Comparison of ENCODE assay signal across 20 cellular contexts in genomic region chr14:54475187-54475881, GRCh38. TPM values are rescaled to one million over a fixed set of nuclear protein-coding genes. Genes with fewer than 3 reads are reported as not detected.
DNase-seq lines count a peak whose midpoint lies in the region; ATAC-seq, FAIRE-seq and TF ChIP-seq lines count a peak whose summit lies in the region.
"Had no signal": no experiment of that assay in that cellular context is flagged by ENCODE, and none has a peak within 500 bp of the region (broad histone marks: within the 10 kb centered on the region; RNA-seq: fewer than 3 reads in every experiment).

No MANE protein-coding gene starts in this region.

- no peak for DNase-seq in HepG2 (ENCODE audit: low spot score)
- no peak for DNase-seq in right lobe of liver
- peak; percentile 49 for DNase-seq in amniotic epithelial cell (ENCODE audit: low read depth)
- peak; percentile 47 for DNase-seq in fibroblast of villous mesenchyme (ENCODE audit: low read depth)
- DNase-seq in T-helper 1 cell, result no peak
- no peak for DNase-seq in DMS79 treated with DMSO at 0.1 percent for 48 hours (lab: John Stamatoyannopoulos, UW)
- DNase-seq: activated CD4-positive, alpha-beta T cell treated with anti-CD3 and anti-CD28 coated beads for 4 hours; activated CD8-positive, alpha-beta memory T cell treated with anti-CD3 and anti-CD28 coated beads, Interleukin-2, amount 50 U/mL, for 4 hours; activated gamma-delta T cell treated with Interleukin-2 at 50 U/mL for 16 hours; anterior cingulate cortex; Kasumi-1; left ventricle myocardium inferior; nucleus accumbens; stimulated activated CD4-positive, alpha-beta T cell treated with anti-CD3 and anti-CD28 coated beads, Interleukin-1b, Interleukin-23, amount 100 ng/mL, for 48 hours; stomach; upper lobe of right lung had no signal

- TF ChIP-seq CTCF in HepG2 (CRISPR knock-in tag; IDR thresholded peaks at IDR 0.05), result no peak
- TF ChIP-seq CTCF in right lobe of liver (IDR thresholded peaks at IDR 0.05), result no peak
- no peak for TF ChIP-seq CTCF in fibroblast of villous mesenchyme (IDR thresholded peaks at IDR 0.05; ENCODE audit: insufficient read depth, low read depth, low read length)

- no peaks in the 10 kb centered on the region for H3K79me2 ChIP-seq in HepG2 (ENCODE audit: insufficient read depth, low read length)

- H3K4me3 ChIP-seq in HepG2 (replicated peaks in 1 of 3; ENCODE audit: insufficient read depth in 1 of 3, low read depth in 2 of 3, low read length in 3 of 3), result no peak overlapping the region
- no peak overlapping the region for H3K4me3 ChIP-seq in right lobe of liver
- no peak overlapping the region for H3K4me3 ChIP-seq in fibroblast of villous mesenchyme (ENCODE audit: low read depth, low read length)
- H3K4me3 ChIP-seq: left ventricle myocardium inferior, stomach, upper lobe of right lung had no signal

- ATAC-seq in HepG2 (no peak), right lobe of liver (no peak), GM21423 (IDR thresholded peaks at IDR 0.05; ENCODE audit: unreplicated experiment) (no peak), GM21381 (IDR thresholded peaks at IDR 0.05; ENCODE audit: unreplicated experiment) (no peak)
- ATAC-seq: Panc1, sciatic nerve, upper lobe of right lung had no signal

- in situ Hi-C loops in HepG2 (cut with HindIII; ENCODE audit: extremely low pct_ligation_motif_present, low pct_unique_long_range_greater_than_20kb), result no loop called here

- TF ChIP-seq EP300 in HepG2 (IDR thresholded peaks at IDR 0.05; ENCODE audit: low read depth in 2 of 2, low read length in 2 of 2) (no peak), HepG2 (CRISPR knock-in tag; IDR thresholded peaks at IDR 0.05; ENCODE audit: borderline replicate concordance) (no peak)

- H2AFZ ChIP-seq in HepG2 (ENCODE audit: low read length), result no peak overlapping the region

- WGBS in HepG2 (ENCODE audit: low lambda C conversion rate), result 96% methylated on average over 4 of the region's 4 CpGs
- WGBS in right lobe of liver (ENCODE audit: insufficient coverage, low coverage, low lambda C conversion rate, missing lambda C conversion rate), result 74% methylated on average over 4 of the region's 4 CpGs

- H3K27ac ChIP-seq in HepG2 (ENCODE audit: extremely low read length, insufficient read depth, low read length), result no peak overlapping the region
- H3K27ac ChIP-seq in right lobe of liver, result no peak overlapping the region
- H3K27ac ChIP-seq: left ventricle myocardium inferior, upper lobe of right lung had no signal

- no peak for TF ChIP-seq RAD21 in HepG2 (CRISPR knock-in tag; IDR thresholded peaks at IDR 0.05)

- TF ChIP-seq POLR2A in HepG2 (IDR thresholded peaks at IDR 0.05; ENCODE audit: insufficient read depth in 1 of 2, low read depth in 2 of 2, low read length in 2 of 2), result no peak
- no peak for TF ChIP-seq POLR2A in right lobe of liver (IDR thresholded peaks at IDR 0.05)

- H3K9me3 ChIP-seq in HepG2 (ENCODE audit: low read length), result no peaks in the 10 kb centered on the region
- H3K9me3 ChIP-seq in right lobe of liver, result no peaks in the 10 kb centered on the region
- H3K9me3 ChIP-seq: left ventricle myocardium inferior, stomach, upper lobe of right lung had no signal

- H3K36me3 ChIP-seq in HepG2 (replicated peaks in 1 of 2; ENCODE audit: control insufficient read depth in 1 of 2, insufficient read depth in 2 of 2, low read length in 2 of 2), result peaks cover 3 to 24% of the 10 kb centered on the region in 2 experiments; a peak in 4 of 5 replicates
- peaks cover 0 to 6% (median 2%) of the 10 kb centered on the region in 4 donors for H3K36me3 ChIP-seq in right lobe of liver

- H3K27me3 ChIP-seq in HepG2 (ENCODE audit: control insufficient read depth in 1 of 2, insufficient read depth in 2 of 2, low read length in 2 of 2), result no peaks in the 10 kb centered on the region
- H3K27me3 ChIP-seq in right lobe of liver, result no peaks in the 10 kb centered on the region
- H3K27me3 ChIP-seq: stomach, upper lobe of right lung had no signal

- H3K9ac ChIP-seq in HepG2 (ENCODE audit: insufficient read depth, low read depth, low read length), result no peak overlapping the region

- POLR2A ChIA-PET in HepG2 (lab: Yijun Ruan, JAX), result no interaction called here

- intact Hi-C loops in HepG2 (cut with micrococcal nuclease; ENCODE audit: unreplicated experiment) (no loop called here), right lobe of liver (cut with DNase I) (no loop called here)

- FAIRE-seq in HepG2 (lab: Jason Lieb, UNC), result peak; percentile 51

- no peak overlapping the region for H3K4me2 ChIP-seq in HepG2 (ENCODE audit: low read depth, low read length)

- no peaks in the 10 kb centered on the region for H4K20me1 ChIP-seq in HepG2 (ENCODE audit: insufficient read depth, low read length)

- CTCF ChIA-PET in HepG2 (lab: Yijun Ruan, JAX; ENCODE audit: low intra/inter-chr PET ratio, low total read pairs), result no interaction called here

- H3K4me1 ChIP-seq in HepG2 (ENCODE audit: insufficient read depth, low read length) (0 out of 2 replicates have a peak, but pooled peaks cover 14% of the 10 kb centered on the region), right lobe of liver (peaks cover 0 to 34% (median 0%) of the 10 kb centered on the region in 4 donors)
- H3K4me1 ChIP-seq: upper lobe of right lung had no signal

- BruUV-seq in HepG2 (replicated peaks; lab: Mats Ljungman, UMichigan), result no TSS peak

RNA-seq across cellular contexts. Expression of gene GMFB, which starts 13.4 kb away (rescaled TPM):
- total RNA-seq in HepG2 (2016; rRNA removed; fragmentation: Illumina TruSeq; extraction: Trizol), result 68.2 and 103 TPM in 2 replicates
- total RNA-seq in HepG2 (2016; cell fraction: cytosol; rRNA removed; fragmentation: Illumina TruSeq; extraction: Trizol; ENCODE audit: low read depth), result 10.0 and 15.2 TPM in 2 replicates
- total RNA-seq in HepG2 (2016; cell fraction: insoluble cytoplasmic fraction; rRNA removed; fragmentation: Illumina TruSeq; extraction: Trizol), result 70.0 and 128 TPM in 2 replicates
- 24.3 and 26.6 TPM in 2 replicates for total RNA-seq in HepG2 (2016; cell fraction: membrane; rRNA removed; fragmentation: Illumina TruSeq; extraction: Trizol)
- total RNA-seq in HepG2 (2016; cell fraction: nucleus; rRNA removed; fragmentation: Illumina TruSeq; extraction: Trizol), result 60.5 and 62.1 TPM in 2 replicates
- 12.9 and 17.3 TPM in 2 replicates for polyA plus RNA-seq in HepG2 (2011; rRNA removed)
- 4.5 and 9.6 TPM in 2 replicates for polyA plus RNA-seq in HepG2 (2011; cell fraction: cytosol; rRNA removed)
- polyA plus RNA-seq in HepG2 (2011; cell fraction: nucleus; rRNA removed), result 8.7 and 12.8 TPM in 2 replicates
- 18.0 and 30.6 TPM in 2 replicates for polyA plus RNA-seq in HepG2 (2012)
- 3.3 and 4.3 TPM in 2 replicates for polyA plus RNA-seq in HepG2 (2016; cell fraction: cytosol; fragmentation: Illumina TruSeq; extraction: Trizol; ENCODE audit: low read depth)
- polyA plus RNA-seq in HepG2 (2016; cell fraction: insoluble cytoplasmic fraction; fragmentation: Illumina TruSeq; extraction: Trizol; ENCODE audit: low read depth), result 66.5 and 76.4 TPM in 2 replicates
- polyA plus RNA-seq in HepG2 (2016; cell fraction: membrane; fragmentation: Illumina TruSeq; extraction: Trizol; ENCODE audit: low read depth), result 14.4 and 17.7 TPM in 2 replicates
- 48.5 and 55.3 TPM in 2 replicates for polyA plus RNA-seq in HepG2 (2016; cell fraction: nucleus; fragmentation: Illumina TruSeq; extraction: Trizol; ENCODE audit: insufficient read depth, low read depth)
- 7.9 and 9.8 TPM in 2 replicates for polyA minus RNA-seq in HepG2 (2011; rRNA and poly(A)+ RNA removed; ENCODE audit: low replicate concordance)
- polyA minus RNA-seq in HepG2 (2011; cell fraction: cytosol; rRNA and poly(A)+ RNA removed), result 9.7 and 12.5 TPM in 2 replicates
- 54.5 and 62.3 TPM in 2 replicates for polyA minus RNA-seq in HepG2 (2011; cell fraction: nucleus; rRNA and poly(A)+ RNA removed)
- total RNA-seq in right lobe of liver, result 10 to 100 TPM; 13.8 to 36.3 (median 22.5) TPM
- total RNA-seq in fibroblast of villous mesenchyme, result 82.1 and 142 TPM in 2 replicates

RNA-seq across cellular contexts. Expression of gene CNIH1, which starts 34.2 kb away (rescaled TPM):
- total RNA-seq in HepG2 (2016; rRNA removed; fragmentation: Illumina TruSeq; extraction: Trizol) (141 and 166 TPM in 2 replicates), right lobe of liver (100 to 1,000 TPM in 5 of 6 experiments, 10 to 100 TPM in 1; 95.9 to 209 (median 157) TPM), fibroblast of villous mesenchyme (31.9 and 94.1 TPM in 2 replicates)
- total RNA-seq in HepG2 (2016; cell fraction: cytosol; rRNA removed; fragmentation: Illumina TruSeq; extraction: Trizol; ENCODE audit: low read depth), result 78.4 and 95.3 TPM in 2 replicates
- 150 and 169 TPM in 2 replicates for total RNA-seq in HepG2 (2016; cell fraction: insoluble cytoplasmic fraction; rRNA removed; fragmentation: Illumina TruSeq; extraction: Trizol)
- total RNA-seq in HepG2 (2016; cell fraction: membrane; rRNA removed; fragmentation: Illumina TruSeq; extraction: Trizol), result 182 and 203 TPM in 2 replicates
- total RNA-seq in HepG2 (2016; cell fraction: nucleus; rRNA removed; fragmentation: Illumina TruSeq; extraction: Trizol), result 107 and 124 TPM in 2 replicates
- polyA plus RNA-seq in HepG2 (2011; rRNA removed), result 335 and 421 TPM in 2 replicates
- 589 and 760 TPM in 2 replicates for polyA plus RNA-seq in HepG2 (2011; cell fraction: cytosol; rRNA removed)
- polyA plus RNA-seq in HepG2 (2011; cell fraction: nucleus; rRNA removed), result 90.4 and 93.4 TPM in 2 replicates
- polyA plus RNA-seq in HepG2 (2012), result 212 and 227 TPM in 2 replicates
- 124 and 138 TPM in 2 replicates for polyA plus RNA-seq in HepG2 (2016; cell fraction: cytosol; fragmentation: Illumina TruSeq; extraction: Trizol; ENCODE audit: low read depth)
- 185 and 205 TPM in 2 replicates for polyA plus RNA-seq in HepG2 (2016; cell fraction: insoluble cytoplasmic fraction; fragmentation: Illumina TruSeq; extraction: Trizol; ENCODE audit: low read depth)
- 220 and 225 TPM in 2 replicates for polyA plus RNA-seq in HepG2 (2016; cell fraction: membrane; fragmentation: Illumina TruSeq; extraction: Trizol; ENCODE audit: low read depth)
- 245 and 260 TPM in 2 replicates for polyA plus RNA-seq in HepG2 (2016; cell fraction: nucleus; fragmentation: Illumina TruSeq; extraction: Trizol; ENCODE audit: insufficient read depth, low read depth)
- polyA minus RNA-seq in HepG2 (2011; rRNA and poly(A)+ RNA removed; ENCODE audit: low replicate concordance), result 581 and 762 TPM in 2 replicates
- polyA minus RNA-seq in HepG2 (2011; cell fraction: cytosol; rRNA and poly(A)+ RNA removed), result 203 and 246 TPM in 2 replicates
- polyA minus RNA-seq in HepG2 (2011; cell fraction: nucleus; rRNA and poly(A)+ RNA removed), result 54.2 and 93.9 TPM in 2 replicates

RNA-seq across cellular contexts. Expression of gene CGRRF1, which starts 34.4 kb away (rescaled TPM):
- total RNA-seq in HepG2 (2016; rRNA removed; fragmentation: Illumina TruSeq; extraction: Trizol), result 13.3 and 18.2 TPM in 2 replicates
- total RNA-seq in HepG2 (2016; cell fraction: cytosol; rRNA removed; fragmentation: Illumina TruSeq; extraction: Trizol; ENCODE audit: low read depth), result 11.9 and 12.4 TPM in 2 replicates
- 10.9 and 19.9 TPM in 2 replicates for total RNA-seq in HepG2 (2016; cell fraction: insoluble cytoplasmic fraction; rRNA removed; fragmentation: Illumina TruSeq; extraction: Trizol)
- total RNA-seq in HepG2 (2016; cell fraction: membrane; rRNA removed; fragmentation: Illumina TruSeq; extraction: Trizol), result 18.6 and 21.2 TPM in 2 replicates
- total RNA-seq in HepG2 (2016; cell fraction: nucleus; rRNA removed; fragmentation: Illumina TruSeq; extraction: Trizol), result 22.0 and 22.6 TPM in 2 replicates
- 11.3 and 16.8 TPM in 2 replicates for polyA plus RNA-seq in HepG2 (2011; rRNA removed)
- polyA plus RNA-seq in HepG2 (2011; cell fraction: cytosol; rRNA removed), result 3.9 and 6.0 TPM in 2 replicates
- 6.8 and 7.7 TPM in 2 replicates for polyA plus RNA-seq in HepG2 (2011; cell fraction: nucleus; rRNA removed)
- polyA plus RNA-seq in HepG2 (2012), result 16.4 and 16.6 TPM in 2 replicates
- 13.1 and 14.1 TPM in 2 replicates for polyA plus RNA-seq in HepG2 (2016; cell fraction: cytosol; fragmentation: Illumina TruSeq; extraction: Trizol; ENCODE audit: low read depth)
- polyA plus RNA-seq in HepG2 (2016; cell fraction: insoluble cytoplasmic fraction; fragmentation: Illumina TruSeq; extraction: Trizol; ENCODE audit: low read depth), result 11.8 and 12.8 TPM in 2 replicates
- polyA plus RNA-seq in HepG2 (2016; cell fraction: membrane; fragmentation: Illumina TruSeq; extraction: Trizol; ENCODE audit: low read depth), result 15.1 and 15.3 TPM in 2 replicates
- polyA plus RNA-seq in HepG2 (2016; cell fraction: nucleus; fragmentation: Illumina TruSeq; extraction: Trizol; ENCODE audit: insufficient read depth, low read depth), result 25.5 and 30.7 TPM in 2 replicates
- 5.3 and 5.7 TPM in 2 replicates for polyA minus RNA-seq in HepG2 (2011; rRNA and poly(A)+ RNA removed; ENCODE audit: low replicate concordance)
- polyA minus RNA-seq in HepG2 (2011; cell fraction: cytosol; rRNA and poly(A)+ RNA removed), result 5.4 and 7.5 TPM in 2 replicates
- 14.0 and 21.4 TPM in 2 replicates for polyA minus RNA-seq in HepG2 (2011; cell fraction: nucleus; rRNA and poly(A)+ RNA removed)
- 1 to 10 TPM; 5.4 to 8.2 (median 6.7) TPM for total RNA-seq in right lobe of liver
- 12.2 and 17.3 TPM in 2 replicates for total RNA-seq in fibroblast of villous mesenchyme

Comparison
In these comparisons a context has a peak if more than half of its experiments do, and no peak if none do; other contexts are left out.
1. DNase-seq: peak in amniotic epithelial cell (single experiment) and fibroblast of villous mesenchyme (single experiment); none in HepG2 (single experiment), right lobe of liver (0 of 3), T-helper 1 cell (0 of 5) and DMS79 treated with DMSO at 0.1 percent for 48 hours (single experiment).